Comparison of ENCODE assay signal across 33 cellular contexts in the genomic region with DNA sequence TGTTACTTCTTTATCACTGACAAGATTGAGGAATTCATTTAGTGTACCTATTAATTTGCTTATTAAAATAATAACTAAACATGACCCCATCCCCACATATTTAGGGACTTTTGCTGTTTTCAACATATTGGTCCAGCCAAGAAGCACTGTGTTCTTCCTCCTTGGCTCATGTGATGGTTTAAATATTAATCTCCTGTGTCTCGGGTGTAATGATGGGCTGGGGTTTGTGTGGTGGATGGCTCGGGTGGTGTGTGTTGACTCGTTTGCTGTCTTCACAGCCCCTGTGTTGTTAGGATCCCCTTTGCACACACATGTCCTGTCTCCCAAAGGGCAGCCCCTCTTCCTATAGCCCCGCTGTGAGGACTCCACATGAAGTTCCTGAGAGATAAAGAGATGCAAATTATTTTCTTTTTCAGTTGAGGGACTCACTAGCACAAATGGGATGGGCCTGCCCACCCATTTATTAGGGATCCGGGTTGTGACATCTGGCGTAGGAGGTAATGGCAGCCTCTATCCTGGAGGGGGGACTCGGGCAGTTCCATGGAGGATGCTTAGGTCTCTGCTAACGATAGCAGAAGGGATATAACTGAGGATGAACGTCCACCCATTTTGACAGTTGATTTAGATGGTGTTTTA. TPM values are rescaled to one million over a fixed set of nuclear protein-coding genes. Genes with fewer than 3 reads are reported as not detected.
DNase-seq lines count a peak whose midpoint lies in the region; ATAC-seq, FAIRE-seq and TF ChIP-seq lines count a peak whose summit lies in the region.
"Had no signal": no experiment of that assay in that cellular context is flagged by ENCODE, and none has a peak within 500 bp of the region (broad histone marks: within the 10 kb centered on the region; RNA-seq: fewer than 3 reads in every experiment).

No MANE protein-coding gene starts in this region.

- TF ChIP-seq CTCF in bronchial epithelial cell (IDR thresholded peaks at IDR 0.05; ENCODE audit: insufficient read depth, low read length, severe bottlenecking) (no peak), tibial artery (IDR thresholded peaks at IDR 0.05) (no peak)

- intact Hi-C loops in tibial artery (cut with DNase I; ENCODE audit: low total_unique reads) = no loop called here

- no peak overlapping the region for H3K4me3 ChIP-seq in bronchial epithelial cell (ENCODE audit: low read depth, low read length)
- no peak overlapping the region for H3K4me3 ChIP-seq in tibial artery
- H3K4me3 ChIP-seq: GM23248, lower lobe of right lung, spleen had no signal

- peak overlapping the region; percentile 64 to 74 for H3K27ac ChIP-seq in tibial artery
- H3K27ac ChIP-seq: GM23248, lower lobe of right lung, parathyroid adenoma, RWPE1, spleen had no signal

- H3K36me3 ChIP-seq in bronchial epithelial cell (ENCODE audit: control insufficient read depth, insufficient read depth, low read length) (peaks cover 3% of the 10 kb centered on the region), tibial artery (no peaks in the 10 kb centered on the region)
- H3K36me3 ChIP-seq: lower lobe of right lung, spleen had no signal

- peaks cover 0 to 51% (median 20%) of the 10 kb centered on the region in 4 donors for H3K4me1 ChIP-seq in tibial artery
- H3K4me1 ChIP-seq: lower lobe of right lung, parathyroid adenoma, spleen had no signal

- no peak for ATAC-seq in GM21529 (IDR thresholded peaks at IDR 0.05; ENCODE audit: unreplicated experiment)
- ATAC-seq: activated CD8-positive, alpha-beta T cell treated with anti-CD3 and anti-CD28 coated beads for 36 hours; lower lobe of right lung; right cardiac atrium; stimulated activated effector memory CD8-positive, alpha-beta T cell treated with anti-CD3 and anti-CD28 coated beads, Interleukin-12 subunit alpha, Interleukin-12 subunit beta, amount 100 ng/mL, for 72 hours had no signal

- FAIRE-seq in bronchial epithelial cell (lab: Jason Lieb, UNC) = peak; percentile 66
- FAIRE-seq: GM12892, keratinocyte, TTC549, urothelium cell line had no signal

- no peaks in the 10 kb centered on the region for H3K9me3 ChIP-seq in tibial artery
- H3K9me3 ChIP-seq: lower lobe of right lung, SK-N-SH had no signal

- DNase-seq in NCI-H2227 (lab: John Stamatoyannopoulos, UW; ENCODE audit: unreplicated experiment) = peak; percentile 64
- no peak for DNase-seq in NCI-H2227 treated with DMSO at 0.1 percent for 48 hours (lab: John Stamatoyannopoulos, UW)
- no peak for DNase-seq in bronchial epithelial cell (ENCODE audit: low read depth)
- peak; percentile 29 for DNase-seq in left kidney (ENCODE audit: low read depth, low spot score)
- no peak for DNase-seq in tibial artery
- DNase-seq in SIG-M5 (lab: John Stamatoyannopoulos, UW) = no peak
- DNase-seq in Ammon's horn (ENCODE audit: low spot score) = no peak
- DNase-seq: activated CD4-positive, alpha-beta T cell treated with anti-CD3 and anti-CD28 coated beads for 1 hour; activated CD8-positive, alpha-beta T cell treated with anti-CD3 and anti-CD28 coated beads for 36 hours; AML-193; aorta; CD4-positive, alpha-beta memory T cell; central memory CD4-positive, alpha-beta T cell; DMS 273 treated with DMSO at 0.1 percent for 48 hours; GM23248; lower lobe of right lung; NCI-H1092 treated with DMSO at 0.1 percent for 48 hours; NCI-H187 treated with DMSO at 0.1 percent for 48 hours; NCI-H226; NCI-H774; right cardiac atrium; SK-N-SH; spleen; stimulated activated CD4-positive, alpha-beta T cell treated with anti-CD3 and anti-CD28 coated beads, Interleukin-4, amount 100 ng/mL, for 24 hours; substantia nigra had no signal

- no peaks in the 10 kb centered on the region for H3K27me3 ChIP-seq in bronchial epithelial cell (ENCODE audit: control insufficient read depth, insufficient read depth, low read length)
- H3K27me3 ChIP-seq in tibial artery = no peaks in the 10 kb centered on the region

RNA-seq across cellular contexts. Expression of a gene that starts 53.4 kb away (rescaled TPM):
- 8.8 and 15.8 TPM in 2 replicates for total RNA-seq in bronchial epithelial cell
- total RNA-seq: activated CD8-positive, alpha-beta T cell treated with anti-CD3 and anti-CD28 coated beads for 36 hours; CD4-positive, alpha-beta memory T cell had no signal

Comparison
In these comparisons a context has a peak if more than half of its experiments do, and no peak if none do; other contexts are left out.
1. DNase-seq: peak in NCI-H2227 (single experiment) and left kidney (single experiment); none in NCI-H2227 treated with DMSO at 0.1 percent for 48 hours (single experiment), bronchial epithelial cell (single experiment), tibial artery (0 of 2), SIG-M5 (single experiment) and Ammon's horn (single experiment).